10 cellular contexts compared by ENCODE assay signal in genomic region chr11:68146010-68146540, GRCh38. TPM values are rescaled to one million over a fixed set of nuclear protein-coding genes. Genes with fewer than 3 reads are reported as not detected.
A peak's percentile ranks its signal among the peaks of the same experiment; 100 is the strongest.
DNase-seq lines count a peak whose midpoint lies in the region; TF ChIP-seq lines count a peak whose summit lies in the region.
"Had no signal": no experiment of that assay in that cellular context is flagged by ENCODE, and none has a peak within 500 bp of the region (broad histone marks: within the 10 kb centered on the region; RNA-seq: fewer than 3 reads in every experiment).

No MANE protein-coding gene starts in this region.

- no peak overlapping the region for H3K27ac Mint-ChIP-seq in progenitor cell of endocrine pancreas

- no peak for TF ChIP-seq CTCF in progenitor cell of endocrine pancreas (IDR thresholded peaks at IDR 0.05; ENCODE audit: unreplicated experiment)

- H3K9me3 Mint-ChIP-seq in progenitor cell of endocrine pancreas (ENCODE audit: low read depth), result no peaks in the 10 kb centered on the region

- WGBS in esophagus, 2 donors, result 23 to 24% methylated on average over 15 of the region's 15 CpGs

- H3K4me1 ChIP-seq in esophagus (ENCODE audit: control insufficient read depth in 2 of 2, insufficient read depth in 2 of 2, low read length in 1 of 2), result peaks cover 7 to 27% of the 10 kb centered on the region in 2 donors

- H3K36me3 Mint-ChIP-seq in progenitor cell of endocrine pancreas (ENCODE audit: insufficient read depth), result no peaks in the 10 kb centered on the region

- peaks cover 18% of the 10 kb centered on the region for H3K4me1 Mint-ChIP-seq in progenitor cell of endocrine pancreas (ENCODE audit: low read depth)

- H3K4me3 Mint-ChIP-seq in progenitor cell of endocrine pancreas (ENCODE audit: low read depth), result no peak overlapping the region

- peaks cover 5% of the 10 kb centered on the region for H3K27me3 Mint-ChIP-seq in progenitor cell of endocrine pancreas

- DNase-seq in C1 segment of cervical spinal cord (lab: John Stamatoyannopoulos, UW) (peak in 8 of 14 donors; percentile 5 to 59 (median 26)), NCI-H1092 treated with DMSO at 0.1 percent for 48 hours (lab: John Stamatoyannopoulos, UW) (peak; percentile 64), myocyte (ENCODE audit: low read depth) (peak; percentile 30), progenitor cell of endocrine pancreas (ENCODE audit: low spot score, unreplicated experiment) (no peak), OCI-M1 (lab: John Stamatoyannopoulos, UW) (no peak), ecto neural progenitor cell (ENCODE audit: low spot score) (no peak)
- no peak for DNase-seq in stimulated activated CD8-positive, alpha-beta memory T cell treated with anti-CD3 and anti-CD28 coated beads, Interleukin-4, amount 100 ng/mL, for 48 hours
- DNase-seq: activated CD4-positive, alpha-beta T cell treated with anti-CD3 and anti-CD28 coated beads for 4 hours; stimulated activated CD4-positive, alpha-beta T cell treated with anti-CD3 and anti-CD28 coated beads, Interleukin-4, amount 100 ng/mL, for 24 hours had no signal

- H3K4me3 ChIP-seq in esophagus (ENCODE audit: low read depth in 1 of 2, low read length in 2 of 2), result no peak overlapping the region

- H3K27me3 ChIP-seq in esophagus (ENCODE audit: control insufficient read depth in 1 of 2, insufficient read depth in 2 of 2, low read length in 2 of 2), result no peaks in the 10 kb centered on the region

- peak overlapping the region; percentile 46 to 60 for H3K27ac ChIP-seq in esophagus (ENCODE audit: low read depth in 2 of 2, low read length in 1 of 2)

- no peaks in the 10 kb centered on the region for H3K9me3 ChIP-seq in esophagus (ENCODE audit: control insufficient read depth in 2 of 2, insufficient read depth in 1 of 2, low read depth in 1 of 2, low read length in 1 of 2)

- no peaks in the 10 kb centered on the region for H3K36me3 ChIP-seq in esophagus (ENCODE audit: control insufficient read depth in 2 of 2, insufficient read depth in 2 of 2, low read length in 1 of 2)

RNA-seq across cellular contexts. Expression of gene CHKA, which starts 24.9 kb away (rescaled TPM):
- 1 to 10 TPM; 3.7 to 7.3 TPM for polyA plus RNA-seq in esophagus
- total RNA-seq in myocyte (12.0 and 15.3 TPM in 2 replicates), progenitor cell of endocrine pancreas (60.4 and 64.3 TPM in 2 replicates)
- polyA plus RNA-seq in myocyte (2012), result 16.8 TPM

Comparison
In these comparisons a context has a peak if more than half of its experiments do, and no peak if none do; other contexts are left out.
1. DNase-seq: peak in C1 segment of cervical spinal cord (8 of 14), NCI-H1092 treated with DMSO at 0.1 percent for 48 hours (single experiment) and myocyte (single experiment); none in stimulated activated CD8-positive, alpha-beta memory T cell treated with anti-CD3 and anti-CD28 coated beads, Interleukin-4, amount 100 ng/mL, for 48 hours (single experiment), progenitor cell of endocrine pancreas (single experiment), OCI-M1 (single experiment) and ecto neural progenitor cell (single experiment).